ENCODE assay signal across 1 cellular context in the genomic region with DNA sequence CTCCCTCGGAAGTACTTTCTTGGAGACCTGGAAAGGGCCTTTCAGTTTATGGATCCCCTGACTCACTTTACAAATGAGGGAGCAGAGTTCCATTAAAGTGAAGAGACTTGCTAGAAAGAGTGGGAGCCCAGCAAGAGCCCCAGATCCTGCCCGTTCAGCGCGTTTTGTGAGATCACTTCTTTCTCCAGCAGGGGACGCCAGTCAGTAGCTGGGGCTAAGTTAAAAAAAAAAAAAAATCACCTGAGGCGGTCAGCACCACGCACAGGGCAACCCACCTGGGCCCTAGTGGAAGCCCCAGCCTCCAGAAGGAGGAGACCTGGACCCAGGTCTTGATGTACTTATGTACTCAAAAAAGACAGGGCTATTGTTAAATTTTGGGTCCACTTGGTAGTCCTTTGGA.
TF ChIP-seq lines count a peak whose summit lies in the region.

No MANE protein-coding gene starts in this region.

TF ChIP-seq in GM23338, 12 proteins besides CTCF, POLR2A, EP300 and RAD21 (continued from another document):
- TF ChIP-seq, protein P1, sequence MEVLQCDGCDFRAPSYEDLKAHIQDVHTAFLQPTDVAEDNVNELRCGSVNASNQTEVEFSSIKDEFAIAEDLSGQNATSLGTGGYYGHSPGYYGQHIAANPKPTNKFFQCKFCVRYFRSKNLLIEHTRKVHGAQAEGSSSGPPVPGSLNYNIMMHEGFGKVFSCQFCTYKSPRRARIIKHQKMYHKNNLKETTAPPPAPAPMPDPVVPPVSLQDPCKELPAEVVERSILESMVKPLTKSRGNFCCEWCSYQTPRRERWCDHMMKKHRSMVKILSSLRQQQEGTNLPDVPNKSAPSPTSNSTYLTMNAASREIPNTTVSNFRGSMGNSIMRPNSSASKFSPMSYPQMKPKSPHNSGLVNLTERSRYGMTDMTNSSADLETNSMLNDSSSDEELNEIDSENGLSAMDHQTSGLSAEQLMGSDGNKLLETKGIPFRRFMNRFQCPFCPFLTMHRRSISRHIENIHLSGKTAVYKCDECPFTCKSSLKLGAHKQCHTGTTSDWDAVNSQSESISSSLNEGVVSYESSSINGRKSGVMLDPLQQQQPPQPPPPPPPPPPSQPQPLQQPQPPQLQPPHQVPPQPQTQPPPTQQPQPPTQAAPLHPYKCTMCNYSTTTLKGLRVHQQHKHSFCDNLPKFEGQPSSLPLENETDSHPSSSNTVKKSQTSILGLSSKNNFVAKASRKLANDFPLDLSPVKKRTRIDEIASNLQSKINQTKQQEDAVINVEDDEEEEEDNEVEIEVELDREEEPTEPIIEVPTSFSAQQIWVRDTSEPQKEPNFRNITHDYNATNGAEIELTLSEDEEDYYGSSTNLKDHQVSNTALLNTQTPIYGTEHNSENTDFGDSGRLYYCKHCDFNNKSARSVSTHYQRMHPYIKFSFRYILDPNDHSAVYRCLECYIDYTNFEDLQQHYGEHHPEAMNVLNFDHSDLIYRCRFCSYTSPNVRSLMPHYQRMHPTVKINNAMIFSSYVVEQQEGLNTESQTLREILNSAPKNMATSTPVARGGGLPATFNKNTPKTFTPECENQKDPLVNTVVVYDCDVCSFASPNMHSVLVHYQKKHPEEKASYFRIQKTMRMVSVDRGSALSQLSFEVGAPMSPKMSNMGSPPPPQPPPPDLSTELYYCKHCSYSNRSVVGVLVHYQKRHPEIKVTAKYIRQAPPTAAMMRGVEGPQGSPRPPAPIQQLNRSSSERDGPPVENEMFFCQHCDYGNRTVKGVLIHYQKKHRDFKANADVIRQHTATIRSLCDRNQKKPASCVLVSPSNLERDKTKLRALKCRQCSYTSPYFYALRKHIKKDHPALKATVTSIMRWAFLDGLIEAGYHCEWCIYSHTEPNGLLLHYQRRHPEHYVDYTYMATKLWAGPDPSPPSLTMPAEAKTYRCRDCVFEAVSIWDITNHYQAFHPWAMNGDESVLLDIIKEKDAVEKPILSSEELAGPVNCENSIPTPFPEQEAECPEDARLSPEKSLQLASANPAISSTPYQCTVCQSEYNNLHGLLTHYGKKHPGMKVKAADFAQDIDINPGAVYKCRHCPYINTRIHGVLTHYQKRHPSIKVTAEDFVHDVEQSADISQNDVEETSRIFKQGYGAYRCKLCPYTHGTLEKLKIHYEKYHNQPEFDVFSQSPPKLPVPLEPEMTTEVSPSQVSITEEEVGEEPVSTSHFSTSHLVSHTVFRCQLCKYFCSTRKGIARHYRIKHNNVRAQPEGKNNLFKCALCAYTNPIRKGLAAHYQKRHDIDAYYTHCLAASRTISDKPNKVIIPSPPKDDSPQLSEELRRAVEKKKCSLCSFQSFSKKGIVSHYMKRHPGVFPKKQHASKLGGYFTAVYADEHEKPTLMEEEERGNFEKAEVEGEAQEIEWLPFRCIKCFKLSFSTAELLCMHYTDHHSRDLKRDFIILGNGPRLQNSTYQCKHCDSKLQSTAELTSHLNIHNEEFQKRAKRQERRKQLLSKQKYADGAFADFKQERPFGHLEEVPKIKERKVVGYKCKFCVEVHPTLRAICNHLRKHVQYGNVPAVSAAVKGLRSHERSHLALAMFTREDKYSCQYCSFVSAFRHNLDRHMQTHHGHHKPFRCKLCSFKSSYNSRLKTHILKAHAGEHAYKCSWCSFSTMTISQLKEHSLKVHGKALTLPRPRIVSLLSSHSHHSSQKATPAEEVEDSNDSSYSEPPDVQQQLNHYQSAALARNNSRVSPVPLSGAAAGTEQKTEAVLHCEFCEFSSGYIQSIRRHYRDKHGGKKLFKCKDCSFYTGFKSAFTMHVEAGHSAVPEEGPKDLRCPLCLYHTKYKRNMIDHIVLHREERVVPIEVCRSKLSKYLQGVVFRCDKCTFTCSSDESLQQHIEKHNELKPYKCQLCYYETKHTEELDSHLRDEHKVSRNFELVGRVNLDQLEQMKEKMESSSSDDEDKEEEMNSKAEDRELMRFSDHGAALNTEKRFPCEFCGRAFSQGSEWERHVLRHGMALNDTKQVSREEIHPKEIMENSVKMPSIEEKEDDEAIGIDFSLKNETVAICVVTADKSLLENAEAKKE (CRISPR knock-in tag; IDR thresholded peaks at IDR 0.05) = no peak
- TF ChIP-seq STAT1 (IDR thresholded peaks at IDR 0.05; ENCODE audit: unreplicated experiment) (no peak), EZH2phosphoT487 (IDR thresholded peaks at IDR 0.05; ENCODE audit: unreplicated experiment) (no peak), EZH2 (IDR thresholded peaks at IDR 0.05; ENCODE audit: low read depth, unreplicated experiment) (no peak), JUNB (IDR thresholded peaks at IDR 0.05; ENCODE audit: unreplicated experiment) (no peak), NANOG (IDR thresholded peaks at IDR 0.05; ENCODE audit: borderline replicate concordance) (no peak), POLR2AphosphoS5 (IDR thresholded peaks at IDR 0.05; ENCODE audit: low read depth) (no peak)
- TF ChIP-seq, protein P2, sequence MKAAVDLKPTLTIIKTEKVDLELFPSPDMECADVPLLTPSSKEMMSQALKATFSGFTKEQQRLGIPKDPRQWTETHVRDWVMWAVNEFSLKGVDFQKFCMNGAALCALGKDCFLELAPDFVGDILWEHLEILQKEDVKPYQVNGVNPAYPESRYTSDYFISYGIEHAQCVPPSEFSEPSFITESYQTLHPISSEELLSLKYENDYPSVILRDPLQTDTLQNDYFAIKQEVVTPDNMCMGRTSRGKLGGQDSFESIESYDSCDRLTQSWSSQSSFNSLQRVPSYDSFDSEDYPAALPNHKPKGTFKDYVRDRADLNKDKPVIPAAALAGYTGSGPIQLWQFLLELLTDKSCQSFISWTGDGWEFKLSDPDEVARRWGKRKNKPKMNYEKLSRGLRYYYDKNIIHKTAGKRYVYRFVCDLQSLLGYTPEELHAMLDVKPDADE (IDR thresholded peaks at IDR 0.05) = no peak
TF ChIP-seq in GM23338: peak in this region for 0.
